29 cellular contexts compared by ENCODE assay signal in the genomic region with DNA sequence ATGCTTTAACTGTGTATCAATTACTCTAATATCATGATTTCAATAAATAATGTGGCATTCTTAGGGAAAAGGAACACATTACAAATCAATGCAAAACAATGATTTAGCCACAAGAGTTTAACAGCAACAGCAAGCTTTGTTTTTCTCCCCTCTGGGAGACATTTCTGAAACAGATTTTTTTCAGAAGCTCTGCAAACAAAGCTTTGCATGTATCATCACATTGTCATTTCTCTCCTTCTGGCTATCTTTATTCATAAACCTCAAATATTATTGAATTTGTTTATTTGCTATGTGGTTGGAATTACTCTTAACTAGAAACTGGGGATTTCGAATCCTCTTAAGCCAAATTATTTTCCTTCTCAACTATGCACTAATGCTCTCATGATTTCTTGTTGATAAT.
"Had no signal": no experiment of that assay in that cellular context is flagged by ENCODE, and none has a peak within 500 bp of the region (broad histone marks: within the 10 kb centered on the region; RNA-seq: fewer than 3 reads in every experiment).

No MANE protein-coding gene starts in this region.

- H3K9me3 Mint-ChIP-seq: natural killer cell treated with Interleukin-12 subunit alpha and Interleukin-12 subunit beta and Interleukin-15 and Interleukin-18, amount 100 ng/mL, for 72 hours had no signal

- FAIRE-seq: urothelium cell line had no signal

- H3K36me3 ChIP-seq: colonic mucosa, gastrocnemius medialis, heart left ventricle, prostate gland, right atrium auricular region, sigmoid colon, stomach, tibial nerve, upper lobe of left lung had no signal

- H3K9me3 ChIP-seq: colonic mucosa, gastrocnemius medialis, prostate gland, sigmoid colon, testis, tibial nerve, upper lobe of left lung had no signal

- DNase-seq: colonic mucosa; effector CD8-positive, alpha-beta T cell; endodermal cell; foreskin fibroblast; gastrocnemius medialis; heart left ventricle; kidney; mesenchymal stem cell; mucosa of descending colon; naive B cell; sigmoid colon; stimulated activated CD4-positive, alpha-beta T cell treated with anti-CD3 and anti-CD28 coated beads, Interleukin-2, amount 100 ng/mL, for 24 hours; stimulated activated CD4-positive, alpha-beta T cell treated with anti-CD3 and anti-CD28 coated beads, Interleukin-4, amount 100 ng/mL, for 24 hours; stimulated activated naive CD4-positive, alpha-beta T cell treated with Interleukin-2 at 50 U/mL for 16 hours; stomach; testis; upper lobe of left lung had no signal

- H3K4me1 ChIP-seq: colonic mucosa, gastrocnemius medialis, parathyroid adenoma, prostate gland, right atrium auricular region, sigmoid colon, stomach, testis, tibial nerve, upper lobe of left lung had no signal

- H3K27me3 Mint-ChIP-seq: dendritic cell treated with granulocyte-macrophage colony-stimulating factor and Interleukin-4, amounts not matched to agents 40 ng/mL and 50 ng/mL, for 4 days; naive B cell; natural killer cell treated with Interleukin-12 subunit alpha and Interleukin-12 subunit beta and Interleukin-15 and Interleukin-18, amount 100 ng/mL, for 72 hours had no signal

- H3K27ac Mint-ChIP-seq: dendritic cell treated with granulocyte-macrophage colony-stimulating factor and Interleukin-4, amounts not matched to agents 40 ng/mL and 50 ng/mL, for 4 days; endodermal cell; mesothelial cell of epicardium; naive B cell; natural killer cell treated with Interleukin-12 subunit alpha and Interleukin-12 subunit beta and Interleukin-15 and Interleukin-18, amount 100 ng/mL, for 72 hours; stimulated activated effector memory CD8-positive, alpha-beta T cell treated with anti-CD3 and anti-CD28 coated beads, Interleukin-12 subunit alpha, Interleukin-12 subunit beta, amount 100 ng/mL, for 72 hours had no signal

- H3K4me3 ChIP-seq: colonic mucosa, gastrocnemius medialis, heart left ventricle, hepatocyte, mucosa of descending colon, prostate gland, right atrium auricular region, sigmoid colon, stomach, testis, tibial nerve, upper lobe of left lung had no signal

- H2AFZ ChIP-seq: hepatocyte, parathyroid adenoma had no signal

- H3K27me3 ChIP-seq: colonic mucosa, gastrocnemius medialis, heart left ventricle, hepatocyte, right atrium auricular region, sigmoid colon, stomach, testis, tibial nerve, upper lobe of left lung had no signal

- H3K27ac ChIP-seq: colonic mucosa, epithelial cell of prostate, gastrocnemius medialis, heart left ventricle, hepatocyte, parathyroid adenoma, prostate gland, right atrium auricular region, sigmoid colon, stomach, testis, tibial nerve, upper lobe of left lung had no signal

- H3K36me3 Mint-ChIP-seq: mesothelial cell of epicardium; naive B cell; natural killer cell treated with Interleukin-12 subunit alpha and Interleukin-12 subunit beta and Interleukin-15 and Interleukin-18, amount 100 ng/mL, for 72 hours; stimulated activated effector memory CD8-positive, alpha-beta T cell treated with anti-CD3 and anti-CD28 coated beads, Interleukin-12 subunit alpha, Interleukin-12 subunit beta, amount 100 ng/mL, for 72 hours had no signal

- H3K4me1 Mint-ChIP-seq: naive B cell; stimulated activated effector memory CD8-positive, alpha-beta T cell treated with anti-CD3 and anti-CD28 coated beads, Interleukin-12 subunit alpha, Interleukin-12 subunit beta, amount 100 ng/mL, for 72 hours had no signal

- H3K4me3 Mint-ChIP-seq: dendritic cell treated with granulocyte-macrophage colony-stimulating factor and Interleukin-4, amounts not matched to agents 40 ng/mL and 50 ng/mL, for 4 days; endodermal cell; mesothelial cell of epicardium; naive B cell; natural killer cell treated with Interleukin-12 subunit alpha and Interleukin-12 subunit beta and Interleukin-15 and Interleukin-18, amount 100 ng/mL, for 72 hours; neural crest cell; stimulated activated effector memory CD8-positive, alpha-beta T cell treated with anti-CD3 and anti-CD28 coated beads, Interleukin-12 subunit alpha, Interleukin-12 subunit beta, amount 100 ng/mL, for 72 hours had no signal
